In the genomic region with DNA sequence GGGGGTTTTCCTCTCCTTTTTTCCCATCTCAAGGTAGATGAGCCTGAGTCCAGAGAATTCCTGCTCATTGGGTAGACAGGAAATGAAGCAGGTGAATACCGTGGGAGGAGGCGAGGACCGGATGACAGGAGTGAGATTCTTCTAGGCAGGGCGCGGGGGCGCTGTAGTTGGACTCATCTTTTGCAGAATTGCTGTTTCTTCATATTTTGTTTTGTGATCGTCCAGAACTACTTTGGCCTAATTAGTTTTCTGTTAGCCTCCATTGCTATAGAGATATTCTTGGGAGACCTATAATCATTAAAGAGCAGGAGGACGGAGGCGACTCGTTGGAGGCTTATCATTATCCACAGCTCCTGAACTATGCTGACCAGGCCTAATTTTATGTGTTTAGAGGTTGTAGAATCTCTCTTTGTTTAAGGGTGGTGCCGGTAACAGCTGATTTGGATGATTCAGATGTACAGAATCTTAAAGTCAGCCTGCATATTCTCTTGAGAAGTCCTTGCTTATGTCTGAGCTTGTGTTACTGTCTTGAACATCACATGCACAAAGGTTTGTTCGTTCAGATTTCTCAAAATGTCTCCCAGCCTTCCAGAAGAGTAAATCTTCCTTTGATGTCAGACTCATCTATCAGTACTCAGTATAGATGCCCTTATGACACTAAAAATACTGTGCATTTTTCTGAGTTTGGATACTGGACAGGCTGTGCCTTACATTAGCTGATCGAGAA, we compare ENCODE assay signal across 8 cellular contexts. TPM values are rescaled to one million over a fixed set of nuclear protein-coding genes. Genes with fewer than 3 reads are reported as not detected.
DNase-seq lines count a peak whose midpoint lies in the region; ATAC-seq, FAIRE-seq and TF ChIP-seq lines count a peak whose summit lies in the region.

No MANE protein-coding gene starts in this region.

- in situ Hi-C loops in T47D (cut with HindIII; ENCODE audit: low pct_unique_long_range_greater_than_20kb, low sequenced_read_pairs), result no loop called here

- intact Hi-C loops in CD14-positive monocyte (cut with micrococcal nuclease), result loop anchor here in 1 of 2 donors (5.0 kb wide), 2 partner anchors 58 to 72 kb away; a partner anchor contains a TSS

- H3K27me3 Mint-ChIP-seq in CD14-positive monocyte (ENCODE audit: low read depth in 3 of 3), result peaks cover 0 to 2% (median 0%) of the 10 kb centered on the region in 3 donors

- ATAC-seq in GM21786 (IDR thresholded peaks at IDR 0.05; ENCODE audit: unreplicated experiment), result no peak

- TF ChIP-seq CTCF in CD14-positive monocyte (IDR thresholded peaks at IDR 0.05), result peak; percentile 35
- peak; percentile 30 for TF ChIP-seq CTCF in HFF-Myc (IDR thresholded peaks at IDR 0.05; ENCODE audit: low read depth, low read length, missing control alignments)
- peak; percentile 40 for TF ChIP-seq CTCF in retinal pigment epithelial cell (conservative IDR thresholded peaks at IDR 0.05; ENCODE audit: low read depth, low read length)

- FAIRE-seq in RCC 7860 (lab: Jason Lieb, UNC), result no peak

- H3K27ac Mint-ChIP-seq in CD14-positive monocyte, result peak overlapping the region; percentile 91 to 99 (median 97)

- H3K4me3 Mint-ChIP-seq in CD14-positive monocyte, result peak overlapping the region; percentile 97 to 98

- peaks cover 59% of the 10 kb centered on the region for H3K4me1 Mint-ChIP-seq in CD14-positive monocyte

- no peaks in the 10 kb centered on the region for H3K9me3 ChIP-seq in iPS-18c (ENCODE audit: control insufficient read depth, insufficient read depth, low read length)

- peak overlapping the region; percentile 68 for H3K4me3 ChIP-seq in HFF-Myc (replicated peaks; ENCODE audit: low read depth, low read length)
- H3K4me3 ChIP-seq in iPS-18c (ENCODE audit: insufficient read depth, low read depth, low read length), result peak overlapping the region; percentile 90
- H3K4me3 ChIP-seq in retinal pigment epithelial cell (ENCODE audit: low read length), result peak overlapping the region; percentile 89

- peaks cover 36 to 39% of the 10 kb centered on the region in 2 donors for H3K36me3 Mint-ChIP-seq in CD14-positive monocyte

- DNase-seq in CD14-positive monocyte (ENCODE audit: low spot score), result no peak
- no peak for DNase-seq in HFF-Myc (ENCODE audit: extremely low read depth, low read depth)
- DNase-seq in RCC 7860 (ENCODE audit: low spot score), result peak; percentile 7
- DNase-seq in T47D (ENCODE audit: low read depth in 1 of 2, low spot score in 1 of 2), result peak; percentile 32 to 66
- DNase-seq in retinal pigment epithelial cell (ENCODE audit: low read depth), result no peak
- no peak for DNase-seq in NK-92 (lab: John Stamatoyannopoulos, UW; ENCODE audit: unreplicated experiment)

- H3K9me3 Mint-ChIP-seq in CD14-positive monocyte, result peaks cover 0 to 3% (median 0%) of the 10 kb centered on the region in 7 donors

RNA-seq across cellular contexts. Expression of a gene that starts 0.7 kb away (rescaled TPM):
- polyA plus RNA-seq in CD14-positive monocyte, result 10 to 100 TPM; 36.1 to 55.1 TPM

RNA-seq across cellular contexts. Expression of a gene that starts 36.4 kb away (rescaled TPM):
- polyA plus RNA-seq in CD14-positive monocyte, result not detected

Comparison
In these comparisons a context has a peak if more than half of its experiments do, and no peak if none do; other contexts are left out.
1. DNase-seq: peak in RCC 7860 (single experiment) and T47D (2 of 2); none in CD14-positive monocyte (single experiment), HFF-Myc (single experiment), retinal pigment epithelial cell (single experiment) and NK-92 (single experiment).
2. Peak in every context shown above with its lines, with median percentiles within 50 percentile points of each other: CTCF ChIP-seq and H3K4me3 ChIP-seq.